ENCODE assay signal across 1 cellular context in genomic region chr1:228102791-228103620, GRCh38.
A peak's percentile ranks its signal among the peaks of the same experiment; 100 is the strongest.
TF ChIP-seq lines count a peak whose summit lies in the region.

C1orf35 (minus strand) TSS chr1:228103325; CDS start chr1:228103227, 98 bp downstream.

TF ChIP-seq in HepG2, 621 proteins besides CTCF, POLR2A, EP300 and RAD21 (continued from another document and continues in another):
- TF ChIP-seq ZHX2 (IDR thresholded peaks at IDR 0.05; ENCODE audit: low read depth) (peak; percentile 94), ZHX2 (CRISPR knock-in tag; IDR thresholded peaks at IDR 0.05; ENCODE audit: borderline replicate concordance) (0 out of 2 replicates have a peak, but pooled peaks have one; percentile 47), TEF (CRISPR knock-in tag; IDR thresholded peaks at IDR 0.05) (no peak), TCF7L2 (IDR thresholded peaks at IDR 0.05; ENCODE audit: low read depth, low read length) (no peak), ZNF274 (CRISPR knock-in tag; IDR thresholded peaks at IDR 0.05) (peak; percentile 37; the same call in 1 of the 2 replicates), ZNF503 (CRISPR knock-in tag; IDR thresholded peaks at IDR 0.05) (no peak; the same call in none of the 2 replicates), ZSCAN9 (CRISPR knock-in tag; IDR thresholded peaks at IDR 0.05; ENCODE audit: borderline replicate concordance) (0 out of 2 replicates have a peak, but pooled peaks have one; percentile 41), CBFB (CRISPR knock-in tag; IDR thresholded peaks at IDR 0.05) (peak; percentile 67), KAT8 (CRISPR knock-in tag; IDR thresholded peaks at IDR 0.05) (peak; percentile 97), ZNF589 (CRISPR knock-in tag; conservative IDR thresholded peaks at IDR 0.05) (peak; percentile 89), ZNF30 (CRISPR knock-in tag; IDR thresholded peaks at IDR 0.05) (peak; percentile 84; the same call in 1 of the 2 replicates), HMG20B (CRISPR knock-in tag; conservative IDR thresholded peaks at IDR 0.05) (0 out of 2 replicates have a peak, but pooled peaks have one; percentile 13), GTF3A (CRISPR knock-in tag; conservative IDR thresholded peaks at IDR 0.05) (no peak), BRCA1 (CRISPR knock-in tag; IDR thresholded peaks at IDR 0.05) (peak; percentile 51; the same call in 1 of the 2 replicates), ZNF747 (CRISPR knock-in tag; IDR thresholded peaks at IDR 0.05; ENCODE audit: borderline replicate concordance) (peak; percentile 88; the same call in 1 of the 2 replicates), ZNF44 (CRISPR knock-in tag; IDR thresholded peaks at IDR 0.05) (0 out of 2 replicates have a peak, but pooled peaks have one; percentile 37), ZNF772 (CRISPR knock-in tag; IDR thresholded peaks at IDR 0.05) (peak; percentile 87; the same call in 1 of the 2 replicates), YEATS4 (CRISPR knock-in tag; IDR thresholded peaks at IDR 0.05; ENCODE audit: borderline replicate concordance) (peak; percentile 90), ZNF7 (CRISPR knock-in tag; IDR thresholded peaks at IDR 0.05) (no peak), ZNF597 (CRISPR knock-in tag; IDR thresholded peaks at IDR 0.05) (no peak), FOXK2 (IDR thresholded peaks at IDR 0.05) (no peak), ZNF263 (CRISPR knock-in tag; IDR thresholded peaks at IDR 0.05) (peak; percentile 59; the same call in 1 of the 2 replicates), ZNF256 (CRISPR knock-in tag; conservative IDR thresholded peaks at IDR 0.05) (no peak; the same call in 1 of the 2 replicates), IRF2 (CRISPR knock-in tag; IDR thresholded peaks at IDR 0.05) (peak; percentile 86), ZNF704 (CRISPR knock-in tag; IDR thresholded peaks at IDR 0.05; ENCODE audit: borderline replicate concordance) (0 out of 2 replicates have a peak, but pooled peaks have one; percentile 67), ZIK1 (CRISPR knock-in tag; IDR thresholded peaks at IDR 0.05; ENCODE audit: borderline replicate concordance, low read depth) (peak; percentile 68; the same call in 1 of the 2 replicates), ZNF430 (CRISPR knock-in tag; IDR thresholded peaks at IDR 0.05) (peak; percentile 67; the same call in 1 of the 2 replicates), FOXK1 (CRISPR knock-in tag; IDR thresholded peaks at IDR 0.05; ENCODE audit: borderline replicate concordance, low read depth) (peak; percentile 89), ZNF205 (CRISPR knock-in tag; IDR thresholded peaks at IDR 0.05) (peak; percentile 76), HNRNPLL (IDR thresholded peaks at IDR 0.05; ENCODE audit: low read depth, low read length, poor library complexity, severe bottlenecking) (peak; percentile 78), STAT5B (CRISPR knock-in tag; IDR thresholded peaks at IDR 0.05) (no peak), ZNF879 (CRISPR knock-in tag; IDR thresholded peaks at IDR 0.05) (no peak), ZNF629 (CRISPR knock-in tag; conservative IDR thresholded peaks at IDR 0.05) (no peak; the same call in 1 of the 2 replicates), IKZF4 (CRISPR knock-in tag; IDR thresholded peaks at IDR 0.05; ENCODE audit: borderline replicate concordance, low read depth, not compliant biosample characterization) (no peak), ZNF224 (CRISPR knock-in tag; IDR thresholded peaks at IDR 0.05) (peak; percentile 83; the same call in 1 of the 2 replicates), SRY (CRISPR knock-in tag; IDR thresholded peaks at IDR 0.05) (peak; percentile 78), DR1 (CRISPR knock-in tag; IDR thresholded peaks at IDR 0.05) (peak; percentile 66), NFKB2 (CRISPR knock-in tag; IDR thresholded peaks at IDR 0.05; ENCODE audit: borderline replicate concordance) (peak; percentile 88; the same call in 1 of the 2 replicates), KDM5A (IDR thresholded peaks at IDR 0.05; ENCODE audit: borderline replicate concordance, low read length) (peak; percentile 87), YY1 (IDR thresholded peaks at IDR 0.05; ENCODE audit: insufficient read depth, insufficient replicate concordance, low read depth, low read length) (peak; percentile 76), ZNF770 (CRISPR knock-in tag; IDR thresholded peaks at IDR 0.05) (peak; percentile 25; the same call in 1 of the 2 replicates), ZNF333 (CRISPR knock-in tag; IDR thresholded peaks at IDR 0.05; ENCODE audit: borderline replicate concordance) (peak; percentile 30; the same call in 1 of the 2 replicates), PAWR (CRISPR knock-in tag; IDR thresholded peaks at IDR 0.05; ENCODE audit: borderline replicate concordance) (no peak), ZNF574 (CRISPR knock-in tag; IDR thresholded peaks at IDR 0.05) (peak; percentile 90), TRIM24 (CRISPR knock-in tag; IDR thresholded peaks at IDR 0.05) (no peak), ZFYVE20 (CRISPR knock-in tag; IDR thresholded peaks at IDR 0.05; ENCODE audit: borderline replicate concordance, low read depth) (peak; percentile 83; the same call in 1 of the 2 replicates), WIZ (CRISPR knock-in tag; IDR thresholded peaks at IDR 0.05) (peak; percentile 88; the same call in 1 of the 2 replicates), ZNF362 (CRISPR knock-in tag; IDR thresholded peaks at IDR 0.05; ENCODE audit: borderline replicate concordance) (no peak; the same call in 1 of the 2 replicates)
